Comparison of ENCODE assay signal across 8 cellular contexts in genomic region chr5:151158287-151158661, GRCh38. TPM values are rescaled to one million over a fixed set of nuclear protein-coding genes. Genes with fewer than 3 reads are reported as not detected.
DNase-seq lines count a peak whose midpoint lies in the region; ATAC-seq lines count a peak whose summit lies in the region.

No MANE protein-coding gene starts in this region.

- no peak for DNase-seq in activated naive CD4-positive, alpha-beta T cell treated with anti-CD3 and anti-CD28 coated beads for 36 hours
- no peak for DNase-seq in activated naive CD4-positive, alpha-beta T cell (lab: John Stamatoyannopoulos, UW)
- DNase-seq in iPS-NIHi11 (ENCODE audit: low spot score) (peak; percentile 48), substantia nigra (lab: John Stamatoyannopoulos, UW) (peak in 2 of 49 donors; percentile 22 to 53), HCEC 1CT (no peak)

- no peak for ATAC-seq in activated T-helper 17 cell treated with anti-CD3 and anti-CD28 coated beads, Interleukin-2, amount 50 U/mL, for 72 hours (replicated peaks)
- ATAC-seq in GM19467 (IDR thresholded peaks at IDR 0.05; ENCODE audit: unreplicated experiment) (no peak), GM21786 (IDR thresholded peaks at IDR 0.05; ENCODE audit: unreplicated experiment) (no peak)

- H3K4me3 Mint-ChIP-seq in activated naive CD4-positive, alpha-beta T cell treated with anti-CD3 and anti-CD28 coated beads for 36 hours: peak overlapping the region; percentile 92
- peak overlapping the region; percentile 91 for H3K4me3 Mint-ChIP-seq in activated T-helper 17 cell treated with anti-CD3 and anti-CD28 coated beads, Interleukin-2, amount 50 U/mL, for 72 hours

- intact Hi-C loops in activated naive CD4-positive, alpha-beta T cell treated with anti-CD3 and anti-CD28 coated beads for 36 hours (cut with micrococcal nuclease): loop anchor here (10.0 kb wide), 1 partner anchor 287 kb away; the partner anchor contains the start of gene SLC36A1

- H3K27ac ChIP-seq in substantia nigra (ENCODE audit: low read depth, low read length, poor library complexity, severe bottlenecking): peak overlapping the region; percentile 21

- CTCF ChIA-PET in activated naive CD4-positive, alpha-beta T cell treated with anti-CD3 and anti-CD28 coated beads for 36 hours (lab: Charles Lee): interaction anchor here (0.9 to 6.5 kb wide), 6 partner anchors 16 to 65 kb away, joined by 4 to 59 read pairs (median 7); partner anchors contain the start of gene CCDC69

- H3K36me3 Mint-ChIP-seq in activated naive CD4-positive, alpha-beta T cell treated with anti-CD3 and anti-CD28 coated beads for 36 hours (ENCODE audit: low read depth): peaks cover 5% of the 10 kb centered on the region
- H3K36me3 Mint-ChIP-seq in activated T-helper 17 cell treated with anti-CD3 and anti-CD28 coated beads, Interleukin-2, amount 50 U/mL, for 72 hours (ENCODE audit: low read depth): peaks cover 44% of the 10 kb centered on the region

- peak overlapping the region; percentile 90 for H3K27ac Mint-ChIP-seq in activated naive CD4-positive, alpha-beta T cell treated with anti-CD3 and anti-CD28 coated beads for 36 hours
- peak overlapping the region; percentile 96 for H3K27ac Mint-ChIP-seq in activated T-helper 17 cell treated with anti-CD3 and anti-CD28 coated beads, Interleukin-2, amount 50 U/mL, for 72 hours

- H3K4me1 Mint-ChIP-seq in activated naive CD4-positive, alpha-beta T cell treated with anti-CD3 and anti-CD28 coated beads for 36 hours (ENCODE audit: low read depth): peaks cover 50% of the 10 kb centered on the region
- peaks cover 12% of the 10 kb centered on the region for H3K4me1 Mint-ChIP-seq in activated T-helper 17 cell treated with anti-CD3 and anti-CD28 coated beads, Interleukin-2, amount 50 U/mL, for 72 hours

- H3K27me3 Mint-ChIP-seq in activated naive CD4-positive, alpha-beta T cell treated with anti-CD3 and anti-CD28 coated beads for 36 hours (ENCODE audit: low read depth): no peaks in the 10 kb centered on the region
- no peaks in the 10 kb centered on the region for H3K27me3 Mint-ChIP-seq in activated T-helper 17 cell treated with anti-CD3 and anti-CD28 coated beads, Interleukin-2, amount 50 U/mL, for 72 hours

- H3K9me3 Mint-ChIP-seq in activated naive CD4-positive, alpha-beta T cell treated with anti-CD3 and anti-CD28 coated beads for 36 hours: no peaks in the 10 kb centered on the region
- no peaks in the 10 kb centered on the region for H3K9me3 Mint-ChIP-seq in activated T-helper 17 cell treated with anti-CD3 and anti-CD28 coated beads, Interleukin-2, amount 50 U/mL, for 72 hours

RNA-seq across cellular contexts. Expression of gene ANXA6, which starts 0.7 kb away (rescaled TPM):
- total RNA-seq in activated naive CD4-positive, alpha-beta T cell treated with anti-CD3 and anti-CD28 coated beads for 36 hours: 100 to 1,000 TPM; 272 to 284 TPM
- total RNA-seq in activated T-helper 17 cell treated with anti-CD3 and anti-CD28 coated beads, Interleukin-2, amount 50 U/mL, for 72 hours: 100 to 1,000 TPM; 432 to 559 TPM
